23 cellular contexts compared by ENCODE assay signal in the genomic region with DNA sequence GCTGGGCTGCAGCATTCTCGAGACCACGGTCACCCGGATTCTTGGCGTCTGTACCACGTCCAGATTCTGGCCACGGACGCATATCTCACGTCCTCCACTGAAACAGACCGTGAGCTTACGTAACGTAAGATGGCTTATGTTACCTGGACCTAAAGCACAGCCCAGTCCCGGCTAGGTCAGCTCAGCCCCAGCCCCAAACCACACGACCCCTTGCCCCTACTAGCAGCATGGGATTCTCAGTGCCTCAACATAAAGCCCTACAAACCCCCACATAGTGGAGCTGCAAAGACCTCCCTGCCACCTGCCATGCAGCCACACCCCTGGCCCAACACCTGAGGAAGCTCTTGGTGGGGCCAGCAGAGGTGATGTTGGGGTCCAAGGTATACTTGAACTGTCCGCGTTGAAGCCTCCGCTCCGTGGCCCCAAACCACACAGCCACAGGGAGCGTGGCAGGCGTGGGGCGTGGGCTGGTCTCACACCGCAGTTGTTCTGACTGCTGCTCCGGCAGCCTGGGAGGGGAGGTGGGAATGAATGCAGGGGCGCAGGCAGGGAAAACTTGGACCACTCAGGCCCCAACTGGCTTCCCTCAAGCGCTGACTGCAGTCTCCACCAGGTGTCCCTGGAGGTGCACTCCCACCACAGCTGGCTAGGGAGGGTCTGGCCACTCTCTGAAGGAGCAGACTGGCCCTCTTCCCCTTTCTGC. TPM values are rescaled to one million over a fixed set of nuclear protein-coding genes. Genes with fewer than 3 reads are reported as not detected.
DNase-seq lines count a peak whose midpoint lies in the region; ATAC-seq and TF ChIP-seq lines count a peak whose summit lies in the region.
"Had no signal": no experiment of that assay in that cellular context is flagged by ENCODE, and none has a peak within 500 bp of the region (broad histone marks: within the 10 kb centered on the region; RNA-seq: fewer than 3 reads in every experiment).

No MANE protein-coding gene starts in this region.

- H3K4me1 ChIP-seq in OCI-LY7 (ENCODE audit: insufficient read depth, low read length, poor library complexity, severe bottlenecking), result peaks cover 6% of the 10 kb centered on the region
- no peaks in the 10 kb centered on the region for H3K4me1 ChIP-seq in neural progenitor cell
- H3K4me1 ChIP-seq: SJCRH30 had no signal

- POLR2A ChIA-PET in OCI-LY7 (lab: Charles Lee), result no interaction called here

- no peaks in the 10 kb centered on the region for H3K9me2 ChIP-seq in OCI-LY7 (ENCODE audit: insufficient read depth, low read length)

- no peaks in the 10 kb centered on the region for H3K4me1 Mint-ChIP-seq in neural progenitor cell
- H3K4me1 Mint-ChIP-seq: mesothelial cell of epicardium, nephron progenitor cell had no signal

- no TSS peak for BruUV-seq in OCI-LY7 (replicated peaks; lab: Mats Ljungman, UMichigan)

- peak; percentile 11 for TF ChIP-seq CTCF in GM12865 (IDR thresholded peaks at IDR 0.05; ENCODE audit: insufficient read depth, low read depth, low read length, missing control alignments)
- TF ChIP-seq CTCF in OCI-LY7 (conservative IDR thresholded peaks at IDR 0.05; ENCODE audit: low read length), result peak; percentile 25; the same call in 1 of the 2 replicates
- TF ChIP-seq CTCF in coronary artery (IDR thresholded peaks at IDR 0.05), result no peak
- peak; percentile 9 for TF ChIP-seq CTCF in neural progenitor cell (IDR thresholded peaks at IDR 0.05)

- H4K20me1 ChIP-seq in OCI-LY7 (ENCODE audit: insufficient read depth, low read length) (no peaks in the 10 kb centered on the region), neural progenitor cell (ENCODE audit: low read depth) (peaks cover 14% of the 10 kb centered on the region)

- no peaks in the 10 kb centered on the region for H3F3A ChIP-seq in neural progenitor cell (ENCODE audit: low read depth)

- no peak overlapping the region for H3K4me3 ChIP-seq in GM12865 (ENCODE audit: low read depth, low read length)
- H3K4me3 ChIP-seq in OCI-LY7 (ENCODE audit: low read depth, low read length, poor library complexity, severe bottlenecking), result no peak overlapping the region
- H3K4me3 ChIP-seq in coronary artery, result no peak overlapping the region
- no peak overlapping the region for H3K4me3 ChIP-seq in neural progenitor cell
- H3K4me3 ChIP-seq: SJCRH30 had no signal

- H3K36me3 ChIP-seq in OCI-LY7 (ENCODE audit: insufficient read depth, low read length) (no peaks in the 10 kb centered on the region), neural progenitor cell (no peaks in the 10 kb centered on the region)

- no peak for DNase-seq in GM12865 (ENCODE audit: low read depth)
- DNase-seq in OCI-LY7 (ENCODE audit: low spot score), result no peak
- DNase-seq in coronary artery (ENCODE audit: low spot score), result no peak
- no peak for DNase-seq in neural progenitor cell (ENCODE audit: low spot score)
- DNase-seq in activated T-cell treated with anti-CD3 and anti-CD28 coated beads for 4 hours, result no peak
- DNase-seq in mesenteric fat pad (ENCODE audit: low spot score), result no peak
- DNase-seq in central memory CD4-positive, alpha-beta T cell, result no peak
- DNase-seq: CD4-positive, alpha-beta T cell; effector CD8-positive, alpha-beta T cell; NCI-H1092 treated with DMSO at 0.1 percent for 48 hours; NCI-H69; nephron progenitor cell; retina; SJCRH30; stimulated activated naive CD4-positive, alpha-beta T cell had no signal

- H2AFZ ChIP-seq in OCI-LY7 (ENCODE audit: low read length) (no peak overlapping the region), neural progenitor cell (replicated peaks) (no peak overlapping the region)

- H3K79me2 ChIP-seq in OCI-LY7 (ENCODE audit: insufficient read depth, low read depth, low read length) (no peaks in the 10 kb centered on the region), neural progenitor cell (ENCODE audit: low read depth) (no peaks in the 10 kb centered on the region)

- H3K9ac ChIP-seq in neural progenitor cell, result no peak overlapping the region
- H3K9ac ChIP-seq: KMS-11 had no signal

- H3K9me3 Mint-ChIP-seq in neural progenitor cell, result no peaks in the 10 kb centered on the region
- H3K9me3 Mint-ChIP-seq: CD4-positive, alpha-beta T cell; mesothelial cell of epicardium; nephron progenitor cell had no signal

- no peaks in the 10 kb centered on the region for H3K9me3 ChIP-seq in OCI-LY7 (ENCODE audit: low read length)
- no peaks in the 10 kb centered on the region for H3K9me3 ChIP-seq in neural progenitor cell (ENCODE audit: low read depth)
- H3K9me3 ChIP-seq: SJCRH30 had no signal

- intact Hi-C loops in OCI-LY7 (cut with micrococcal nuclease; ENCODE audit: unreplicated experiment), result no loop called here

- H3K27me3 ChIP-seq in neural progenitor cell, result no peaks in the 10 kb centered on the region
- H3K27me3 ChIP-seq: SJCRH30 had no signal

- ATAC-seq in GM21576 (IDR thresholded peaks at IDR 0.05; ENCODE audit: unreplicated experiment), result no peak

- peaks cover 22% of the 10 kb centered on the region for H3K36me3 Mint-ChIP-seq in neural progenitor cell
- H3K36me3 Mint-ChIP-seq: activated naive CD8-positive, alpha-beta T cell had no signal

- H3K27ac ChIP-seq in OCI-LY7 (ENCODE audit: low read depth, low read length, poor library complexity, severe bottlenecking) (no peak overlapping the region), coronary artery (peak overlapping the region; percentile 28 to 85), neural progenitor cell (no peak overlapping the region)
- H3K27ac ChIP-seq: KMS-11, SJCRH30 had no signal

- H3K4me2 ChIP-seq in OCI-LY7 (ENCODE audit: low read length) (no peak overlapping the region), neural progenitor cell (no peak overlapping the region)
- H3K4me2 ChIP-seq: KMS-11 had no signal

- no peak overlapping the region for H3K27ac Mint-ChIP-seq in neural progenitor cell
- H3K27ac Mint-ChIP-seq: activated naive CD8-positive, alpha-beta T cell; CD4-positive, alpha-beta T cell; mesothelial cell of epicardium; nephron progenitor cell had no signal

- CTCF ChIA-PET in OCI-LY7 (lab: Charles Lee; ENCODE audit: unreplicated experiment), result no interaction called here

- no peak overlapping the region for H3K4me3 Mint-ChIP-seq in neural progenitor cell
- H3K4me3 Mint-ChIP-seq: activated naive CD8-positive, alpha-beta T cell; CD4-positive, alpha-beta T cell; mesothelial cell of epicardium; nephron progenitor cell had no signal

- H3K27me3 Mint-ChIP-seq in neural progenitor cell (ENCODE audit: insufficient read depth, low read depth), result peaks cover 7% of the 10 kb centered on the region
- H3K27me3 Mint-ChIP-seq: activated naive CD8-positive, alpha-beta T cell; CD4-positive, alpha-beta T cell had no signal

RNA-seq across cellular contexts. Expression of a gene that starts 14.5 kb away (rescaled TPM):
- 4.4 and 14.9 TPM in 2 replicates for total RNA-seq in OCI-LY7 (2014; rRNA removed; shearing (Covaris generic))
- total RNA-seq in OCI-LY7 (2022), result 6.4 and 7.7 TPM in 2 replicates
- 53.6 and 142 TPM in 2 replicates for total RNA-seq in neural progenitor cell (ENCODE audit: low replicate concordance)
- 40.0 TPM for total RNA-seq in mesenteric fat pad

RNA-seq across cellular contexts. Expression of a gene that starts 24.5 kb away (rescaled TPM):
- total RNA-seq in OCI-LY7 (2014; rRNA removed; shearing (Covaris generic)), result 22.0 and 23.0 TPM in 2 replicates
- total RNA-seq in OCI-LY7 (2022) (21.2 and 24.9 TPM in 2 replicates), neural progenitor cell (ENCODE audit: low replicate concordance) (13.9 and 22.0 TPM in 2 replicates), mesenteric fat pad (11.6 TPM)

RNA-seq across cellular contexts. Expression of a gene that starts 24.7 kb away (rescaled TPM):
- 313 and 486 TPM in 2 replicates for total RNA-seq in OCI-LY7 (2014; rRNA removed; shearing (Covaris generic))
- total RNA-seq in OCI-LY7 (2022) (226 and 250 TPM in 2 replicates), neural progenitor cell (ENCODE audit: low replicate concordance) (472 and 510 TPM in 2 replicates), mesenteric fat pad (144 TPM)

RNA-seq across cellular contexts. Expression of a gene that starts 31.1 kb away (rescaled TPM):
- 16.3 and 16.8 TPM in 2 replicates for total RNA-seq in OCI-LY7 (2014; rRNA removed; shearing (Covaris generic))
- 20.3 and 24.5 TPM in 2 replicates for total RNA-seq in OCI-LY7 (2022)
- total RNA-seq in neural progenitor cell (ENCODE audit: low replicate concordance), result 8.3 and 11.8 TPM in 2 replicates
- 7.2 TPM for total RNA-seq in mesenteric fat pad

RNA-seq across cellular contexts. Expression of a gene that starts 43.4 kb away (rescaled TPM):
- 0.28 and 0.50 TPM in 2 replicates for total RNA-seq in OCI-LY7 (2014; rRNA removed; shearing (Covaris generic))
- total RNA-seq in OCI-LY7 (2022) (0.37 and 0.44 TPM in 2 replicates), neural progenitor cell (ENCODE audit: low replicate concordance) (0.82 and 1.4 TPM in 2 replicates), mesenteric fat pad (not detected)
- total RNA-seq: bronchial epithelial cell; CD4-positive, alpha-beta T cell; Daoy; fibroblast of lung; T-helper 2 cell treated with Interferon-gamma antibody and Interleukin-4, amounts not matched to agents 100 ng/mL and 5 ng/mL, for 36 hours had no signal

Comparison
In these comparisons a context has a peak if more than half of its experiments do, and no peak if none do; other contexts are left out.
1. H3K27ac ChIP-seq: peak in coronary artery (2 of 2); none in OCI-LY7 (single experiment) and neural progenitor cell (single experiment).